Comparison of ENCODE assay signal across 1 cellular context in genomic region chr10:7423521-7423920, GRCh38.
A peak's percentile ranks its signal among the peaks of the same experiment; 100 is the strongest.
TF ChIP-seq lines count a peak whose summit lies in the region.

No MANE protein-coding gene starts in this region.

TF ChIP-seq in H1, 55 proteins besides CTCF, POLR2A, EP300 and RAD21 (continued from another document):
- TF ChIP-seq NANOG (IDR thresholded peaks at IDR 0.05; ENCODE audit: insufficient read depth, low read depth, low read length, poor library complexity, severe bottlenecking): peak; percentile 18
